13 cellular contexts compared by ENCODE assay signal in genomic region chr2:230947908-230948365, GRCh38. TPM values are rescaled to one million over a fixed set of nuclear protein-coding genes. Genes with fewer than 3 reads are reported as not detected.
DNase-seq lines count a peak whose midpoint lies in the region; ATAC-seq and TF ChIP-seq lines count a peak whose summit lies in the region.
"Had no signal": no experiment of that assay in that cellular context is flagged by ENCODE, and none has a peak within 500 bp of the region (broad histone marks: within the 10 kb centered on the region; RNA-seq: fewer than 3 reads in every experiment).

No MANE protein-coding gene starts in this region.

- H3K56ac ChIP-seq in mesendoderm (ENCODE audit: low read length): no peak overlapping the region

- H3K4me3 ChIP-seq in mesendoderm (ENCODE audit: low read length): no peak overlapping the region
- H3K4me3 ChIP-seq in SK-N-SH (ENCODE audit: low read depth in 2 of 2, low read length in 1 of 2): no peak overlapping the region
- H3K4me3 ChIP-seq: cardiac muscle cell, gastrocnemius medialis had no signal

- H3K4me2 ChIP-seq in mesendoderm (ENCODE audit: low read length): no peak overlapping the region
- H3K4me2 ChIP-seq in SK-N-SH: no peak overlapping the region

- H3K18ac ChIP-seq in mesendoderm (ENCODE audit: low read length): no peak overlapping the region

- H3K36me3 ChIP-seq in mesendoderm (ENCODE audit: control insufficient read depth, insufficient read depth, low read length) (no peaks in the 10 kb centered on the region), SK-N-SH (replicated peaks in 1 of 2; ENCODE audit: control insufficient read depth in 1 of 2, insufficient read depth in 2 of 2, low read length in 1 of 2) (no peaks in the 10 kb centered on the region)
- H3K36me3 ChIP-seq: cardiac muscle cell, gastrocnemius medialis had no signal

- POLR2A ChIA-PET in SK-N-SH (lab: Yijun Ruan, JAX): no interaction called here

- no peak overlapping the region for H3K4ac ChIP-seq in mesendoderm (ENCODE audit: low read depth, low read length)

- H3K27me3 ChIP-seq in mesendoderm (ENCODE audit: insufficient read depth, low read length, poor library complexity) (no peaks in the 10 kb centered on the region), SK-N-SH (ENCODE audit: insufficient read depth) (no peaks in the 10 kb centered on the region; the same call in 1 of the 2 replicates)
- H3K27me3 ChIP-seq: cardiac muscle cell, gastrocnemius medialis had no signal

- H2AK5ac ChIP-seq in mesendoderm (ENCODE audit: low read length): no peak overlapping the region

- H4K8ac ChIP-seq in mesendoderm (ENCODE audit: low read depth, low read length): no peak overlapping the region

- H3K4me1 ChIP-seq in mesendoderm (ENCODE audit: control insufficient read depth, low read depth, low read length): peaks cover 8% of the 10 kb centered on the region
- H3K4me1 ChIP-seq in SK-N-SH (ENCODE audit: control insufficient read depth in 1 of 2, insufficient read depth in 2 of 2, low read depth in 1 of 2, low read length in 1 of 2): no peaks in the 10 kb centered on the region
- H3K4me1 ChIP-seq: gastrocnemius medialis had no signal

- peak; percentile 62 for TF ChIP-seq POLR2A in GM15510 (IDR thresholded peaks at IDR 0.05; ENCODE audit: borderline replicate concordance, extremely low read depth, insufficient read length)

- ATAC-seq in GM19468 (IDR thresholded peaks at IDR 0.05; ENCODE audit: extremely low read depth, unreplicated experiment) (peak; percentile 31), HG03066 (IDR thresholded peaks at IDR 0.05; ENCODE audit: low read depth, unreplicated experiment) (peak; percentile 40)
- ATAC-seq: gastrocnemius medialis, HCT116 had no signal

- H3K9me2 ChIP-seq in SK-N-SH: no peaks in the 10 kb centered on the region

- no peak overlapping the region for H2AFZ ChIP-seq in SK-N-SH (ENCODE audit: low read depth)

- H3K27ac ChIP-seq in mesendoderm (ENCODE audit: low read depth, low read length) (no peak overlapping the region), SK-N-SH (ENCODE audit: low read depth in 2 of 2, low read length in 1 of 2) (no peak overlapping the region)
- H3K27ac ChIP-seq: cardiac muscle cell, gastrocnemius medialis had no signal

- no peaks in the 10 kb centered on the region for H4K20me1 ChIP-seq in SK-N-SH (ENCODE audit: insufficient read depth)

- H2BK15ac ChIP-seq in mesendoderm (replicated peaks; ENCODE audit: low read depth): no peak overlapping the region

- CTCF ChIA-PET in SK-N-SH (lab: Yijun Ruan, JAX): interaction anchor here (0.9 to 2.0 kb wide), 6 partner anchors 10 to 138 kb away, joined by 3 to 8 read pairs (median 3); no protein-coding TSS in a partner anchor

- TF ChIP-seq RAD21 in SK-N-SH (IDR thresholded peaks at IDR 0.05; ENCODE audit: low read length): no peak

- H3K9ac ChIP-seq in mesendoderm (ENCODE audit: low read length) (no peak overlapping the region), SK-N-SH (no peak overlapping the region)

- H2BK120ac ChIP-seq in mesendoderm (ENCODE audit: low read depth, low read length): no peak overlapping the region

- DNase-seq in mesendoderm (no peak), cerebellar nuclear complex (lab: John Stamatoyannopoulos, UW) (no peak), SK-N-SH (no peak), NOMO-1 treated with dmso at 0.1 percent for 144 hours (lab: John Stamatoyannopoulos, UW; ENCODE audit: unreplicated experiment) (no peak), NCI-H774 (lab: John Stamatoyannopoulos, UW) (no peak)
- DNase-seq: DMS79 treated with DMSO at 0.1 percent for 48 hours, gastrocnemius medialis, NCI-H526 treated with DMSO at 0.1 percent for 48 hours had no signal

- no peak overlapping the region for H2BK5ac ChIP-seq in mesendoderm (ENCODE audit: low read length)

- H3K79me1 ChIP-seq in mesendoderm (ENCODE audit: low read length): no peaks in the 10 kb centered on the region

- H3F3A ChIP-seq in SK-N-SH (replicated peaks; ENCODE audit: insufficient read depth): no peaks in the 10 kb centered on the region

- H3K79me2 ChIP-seq in mesendoderm (ENCODE audit: control insufficient read depth, insufficient read depth, low read length) (no peaks in the 10 kb centered on the region), SK-N-SH (ENCODE audit: insufficient read depth) (no peaks in the 10 kb centered on the region)

- WGBS in mesendoderm (ENCODE audit: extremely low coverage, insufficient coverage, low lambda C conversion rate): no CpG with 5 or more reads among the region's 10 CpGs
- 87% methylated on average over 7 of the region's 10 CpGs for WGBS in SK-N-SH (ENCODE audit: low lambda C conversion rate)

- no peak for TF ChIP-seq CTCF in SK-N-SH (IDR thresholded peaks at IDR 0.05)

- no peak for TF ChIP-seq EP300 in SK-N-SH (IDR thresholded peaks at IDR 0.05; ENCODE audit: borderline replicate concordance in 1 of 2, low read depth in 1 of 2, low read length in 1 of 2)

- no peak overlapping the region for H4K5ac ChIP-seq in mesendoderm (ENCODE audit: low read length)

- H3K23ac ChIP-seq in mesendoderm (ENCODE audit: low read length): peak overlapping the region; percentile 45

- H3K9me3 ChIP-seq in SK-N-SH: no peaks in the 10 kb centered on the region
- H3K9me3 ChIP-seq: gastrocnemius medialis had no signal

TF ChIP-seq in SK-N-SH, 30 proteins besides CTCF, POLR2A, EP300 and RAD21:
- TF ChIP-seq FOXM1 (IDR thresholded peaks at IDR 0.05; ENCODE audit: low read depth): no peak
- no peak for TF ChIP-seq REST (IDR thresholded peaks at IDR 0.05; ENCODE audit: low read depth, low read length)
- no peak for TF ChIP-seq MXI1 (IDR thresholded peaks at IDR 0.05; ENCODE audit: low read depth, low read length)
- no peak for TF ChIP-seq RFX5 (IDR thresholded peaks at IDR 0.05; ENCODE audit: low read length)
- TF ChIP-seq ELF1 (IDR thresholded peaks at IDR 0.05): no peak
- no peak for TF ChIP-seq USF1 (IDR thresholded peaks at IDR 0.05; ENCODE audit: borderline replicate concordance, low read depth)
- no peak for TF ChIP-seq PBX3 (IDR thresholded peaks at IDR 0.05)

RNA-seq across cellular contexts. Expression of gene GPR55, which starts 22.9 kb away (rescaled TPM):
- polyA plus RNA-seq in mesendoderm (2013, experiment 1 of 2): 0.41 TPM
- 0.41 TPM for polyA plus RNA-seq in mesendoderm (2013, experiment 2 of 2)
- not detected in 2 replicates for polyA plus RNA-seq in SK-N-SH (2012; rRNA removed)
- not detected in 2 replicates for polyA plus RNA-seq in SK-N-SH (2012; cell fraction: cytosol; rRNA removed)
- polyA plus RNA-seq in SK-N-SH (2012; cell fraction: nucleus; rRNA removed): 0.02 and 0.04 TPM in 2 replicates
- polyA plus RNA-seq: cardiac muscle cell had no signal

RNA-seq across cellular contexts. Expression of gene SPATA3, which starts 48.0 kb away (rescaled TPM):
- not detected for polyA plus RNA-seq in mesendoderm (2013, experiment 1 of 2)
- polyA plus RNA-seq in mesendoderm (2013, experiment 2 of 2): not detected
- polyA plus RNA-seq in SK-N-SH (2012; rRNA removed): not detected in 2 replicates
- polyA plus RNA-seq in SK-N-SH (2012; cell fraction: cytosol; rRNA removed): not detected in 2 replicates
- polyA plus RNA-seq in SK-N-SH (2012; cell fraction: nucleus; rRNA removed): not detected in 2 replicates
- polyA plus RNA-seq: cardiac muscle cell had no signal
